ENCODE assay signal across 12 cellular contexts in the genomic region with DNA sequence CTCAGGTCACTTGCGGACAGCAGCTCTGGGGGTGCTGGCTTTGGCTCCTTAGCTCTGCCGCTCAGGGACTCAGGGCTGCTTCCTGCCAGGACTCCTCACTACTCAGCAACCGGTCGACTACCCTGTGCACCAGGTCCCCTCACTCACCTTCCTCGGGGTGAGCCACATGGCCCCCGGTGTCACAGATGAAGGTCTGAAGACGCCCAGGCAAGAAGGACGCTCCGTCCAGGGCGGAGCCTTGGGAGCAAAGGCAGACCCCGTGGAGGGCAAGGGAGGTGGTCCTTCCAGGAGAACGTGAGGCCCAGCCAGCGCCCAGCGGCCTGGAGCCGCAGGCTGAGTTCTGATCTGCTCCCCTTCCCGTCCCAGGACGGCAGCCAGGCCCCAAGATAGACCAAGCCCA. TPM values are rescaled to one million over a fixed set of nuclear protein-coding genes. Genes with fewer than 3 reads are reported as not detected.
"Had no signal": no experiment of that assay in that cellular context is flagged by ENCODE, and none has a peak within 500 bp of the region (broad histone marks: within the 10 kb centered on the region; RNA-seq: fewer than 3 reads in every experiment).

No MANE protein-coding gene starts in this region.

- H3K36me3 ChIP-seq: adrenal gland, ovary, thoracic aorta had no signal

- H3K27ac ChIP-seq: adrenal gland, ovary, thoracic aorta had no signal

- ATAC-seq: left lobe of liver; stimulated activated naive CD8-positive, alpha-beta T cell treated with anti-CD3 and anti-CD28 coated beads, Interleukin-15, amount 100 ng/mL, for 72 hours had no signal

- H3K4me3 ChIP-seq: adrenal gland, ovary, thoracic aorta had no signal

- H3K27me3 ChIP-seq: ovary had no signal

- DNase-seq: activated CD4-positive, alpha-beta T cell treated with anti-CD3 and anti-CD28 coated beads, Interleukin-2, amount 50 U/mL, for 1 hour; activated naive CD4-positive, alpha-beta T cell treated with anti-CD3 and anti-CD28 coated beads, Interleukin-2, amount 10 ng/mL, durations not matched to agents 7 days and 5 days; adrenal gland; glutamatergic neuron; mesendoderm; ovary; retina; stimulated activated CD4-positive, alpha-beta T cell treated with anti-CD3 and anti-CD28 coated beads, Interleukin-4, amount 100 ng/mL, for 4 hours; stimulated activated naive CD8-positive, alpha-beta T cell treated with anti-CD3 and anti-CD28 coated beads, Interleukin-15, amount 100 ng/mL, for 72 hours had no signal

- H3K9me3 ChIP-seq: adrenal gland, ovary, thoracic aorta had no signal

RNA-seq across cellular contexts. Expression of gene SLC6A12, which starts 32.0 kb away (rescaled TPM):
- total RNA-seq: skeletal muscle tissue had no signal
